12 cellular contexts compared by ENCODE assay signal in the genomic region with DNA sequence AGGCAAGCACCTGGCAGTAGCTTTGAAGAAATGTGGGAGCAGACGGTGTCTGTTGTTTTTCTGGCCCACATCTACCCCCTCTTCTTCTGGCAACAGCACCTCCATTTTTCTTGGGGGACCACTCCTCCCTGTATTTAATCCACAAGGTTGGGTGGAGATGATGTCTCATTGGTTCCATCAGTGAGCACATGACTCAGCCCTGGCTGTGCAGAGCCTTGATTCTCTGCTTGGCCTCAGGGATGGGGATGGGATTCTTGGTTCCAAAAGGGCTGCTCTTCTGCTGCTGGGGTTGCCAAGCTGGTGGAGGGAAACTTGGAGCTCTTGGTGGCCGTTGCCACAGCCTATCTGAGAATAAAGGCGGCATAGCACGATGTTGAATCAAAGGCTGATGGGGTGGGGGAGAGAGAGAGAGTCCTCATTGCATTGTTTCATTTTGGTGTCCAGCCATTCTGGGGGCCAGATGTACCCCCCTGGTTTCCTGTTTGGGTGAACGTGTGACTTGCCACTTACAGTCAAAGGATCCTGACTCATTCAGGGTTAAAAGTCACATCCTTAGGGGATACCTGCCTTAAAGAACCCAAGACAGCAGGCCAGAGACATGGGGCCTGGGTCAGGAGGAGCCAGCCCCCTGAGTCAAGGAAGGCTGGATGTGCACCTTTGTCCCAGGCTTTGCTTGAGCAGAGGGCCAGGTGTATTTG. TPM values are rescaled to one million over a fixed set of nuclear protein-coding genes. Genes with fewer than 3 reads are reported as not detected.
DNase-seq lines count a peak whose midpoint lies in the region; ATAC-seq and TF ChIP-seq lines count a peak whose summit lies in the region.
"Had no signal": no experiment of that assay in that cellular context is flagged by ENCODE, and none has a peak within 500 bp of the region (broad histone marks: within the 10 kb centered on the region; RNA-seq: fewer than 3 reads in every experiment).

No MANE protein-coding gene starts in this region.

- H3K9me3 ChIP-seq in left ventricle myocardium inferior (replicated peaks) (no peaks in the 10 kb centered on the region), ascending aorta (no peaks in the 10 kb centered on the region), upper lobe of right lung (no peaks in the 10 kb centered on the region), breast epithelium (no peaks in the 10 kb centered on the region)
- H3K9me3 ChIP-seq: HAP-1 had no signal

- intact Hi-C loops in left ventricle myocardium inferior (cut with micrococcal nuclease) (no loop called here), Right ventricle myocardium inferior (cut with DNase I) (no loop called here), ascending aorta (cut with DNase I) (no loop called here), upper lobe of right lung (cut with DNase I) (no loop called here), breast epithelium (cut with DNase I; ENCODE audit: low total_unique reads) (no loop called here)

- H3K27me3 ChIP-seq in left ventricle myocardium inferior (ENCODE audit: low read depth) (no peaks in the 10 kb centered on the region), ascending aorta (no peaks in the 10 kb centered on the region), upper lobe of right lung (no peaks in the 10 kb centered on the region), breast epithelium (no peaks in the 10 kb centered on the region)

- H3K36me3 ChIP-seq in left ventricle myocardium inferior (no peaks in the 10 kb centered on the region), ascending aorta (no peaks in the 10 kb centered on the region), upper lobe of right lung (no peaks in the 10 kb centered on the region), breast epithelium (no peaks in the 10 kb centered on the region)
- H3K36me3 ChIP-seq: HAP-1 had no signal

- peak overlapping the region; percentile 82 for H3K27ac ChIP-seq in left ventricle myocardium inferior (replicated peaks)
- peak overlapping the region; percentile 17 to 77 for H3K27ac ChIP-seq in ascending aorta
- peak overlapping the region; percentile 51 for H3K27ac ChIP-seq in upper lobe of right lung
- peak overlapping the region in 1 of 2 donors; percentile 63 for H3K27ac ChIP-seq in breast epithelium

- H3K4me1 ChIP-seq in left ventricle myocardium inferior (peaks cover 80% of the 10 kb centered on the region), ascending aorta (peaks cover 4 to 41% of the 10 kb centered on the region in 2 donors), upper lobe of right lung (peaks cover 30% of the 10 kb centered on the region), breast epithelium (no peaks in the 10 kb centered on the region)
- H3K4me1 ChIP-seq: HAP-1 had no signal

- H3K9me3 Mint-ChIP-seq in naive B cell = peaks cover 0 to 7% (median 0%) of the 10 kb centered on the region in 7 donors

- ATAC-seq in Right ventricle myocardium inferior (no peak), naive B cell (ENCODE audit: low read depth in 2 of 2) (no peak), upper lobe of right lung (no peak), GM18870 (IDR thresholded peaks at IDR 0.05; ENCODE audit: unreplicated experiment) (no peak)

- H3K27me3 Mint-ChIP-seq in naive B cell = no peaks in the 10 kb centered on the region

- no peak for TF ChIP-seq POLR2A in breast epithelium (IDR thresholded peaks at IDR 0.05)

- H3K27ac Mint-ChIP-seq in naive B cell = peak overlapping the region in 4 of 6 donors; percentile 24 to 83 (median 58)

- no peak overlapping the region for H3K4me3 Mint-ChIP-seq in naive B cell

- peaks cover 0 to 8% of the 10 kb centered on the region in 2 donors for H3K36me3 Mint-ChIP-seq in naive B cell

- peaks cover 58 to 87% (median 86%) of the 10 kb centered on the region in 3 donors for H3K4me1 Mint-ChIP-seq in naive B cell

- DNase-seq in left ventricle myocardium inferior (no peak), Right ventricle myocardium inferior (ENCODE audit: missing footprints) (no peak), ascending aorta (ENCODE audit: low spot score in 2 of 2) (no peak), naive B cell (no peak), upper lobe of right lung (no peak), NCI-H1436 (lab: John Stamatoyannopoulos, UW) (no peak), breast epithelium (ENCODE audit: low spot score in 2 of 2) (no peak)
- DNase-seq: C1 segment of cervical spinal cord, KG1, kidney had no signal

- TF ChIP-seq CTCF in left ventricle myocardium inferior (IDR thresholded peaks at IDR 0.05; ENCODE audit: borderline replicate concordance) = no peak
- TF ChIP-seq CTCF in ascending aorta (IDR thresholded peaks at IDR 0.05) = no peak
- TF ChIP-seq CTCF in upper lobe of right lung (IDR thresholded peaks at IDR 0.05) = no peak
- no peak for TF ChIP-seq CTCF in breast epithelium (IDR thresholded peaks at IDR 0.05)

- H3K4me3 ChIP-seq in left ventricle myocardium inferior (no peak overlapping the region), ascending aorta (no peak overlapping the region), upper lobe of right lung (no peak overlapping the region), breast epithelium (no peak overlapping the region)
- H3K4me3 ChIP-seq: HAP-1 had no signal

RNA-seq across cellular contexts. Expression of a gene that starts 25.9 kb away (rescaled TPM):
- total RNA-seq in left ventricle myocardium inferior (52.8 TPM), Right ventricle myocardium inferior (48.6 TPM), ascending aorta (75.5 TPM), upper lobe of right lung (83.5 TPM), breast epithelium (10 to 100 TPM; 14.9 to 20.6 (median 15.2) TPM)
- 10 to 100 TPM in 4 of 6 donors, 1 to 10 TPM in 2; 7.2 to 24.6 (median 13.7) TPM for polyA plus RNA-seq in naive B cell (ENCODE audit: low read depth in 6 of 6)

RNA-seq across cellular contexts. Expression of a gene that starts 54.7 kb away (rescaled TPM):
- total RNA-seq in left ventricle myocardium inferior (301 TPM), Right ventricle myocardium inferior (285 TPM), ascending aorta (34.9 TPM), upper lobe of right lung (76.7 TPM), breast epithelium (100 to 1,000 TPM; 154 to 165 (median 164) TPM)
- polyA plus RNA-seq in naive B cell (ENCODE audit: low read depth in 6 of 6) = 10 to 100 TPM; 32.2 to 63.0 (median 54.7) TPM
